8 cellular contexts compared by ENCODE assay signal in genomic region chr18:11981633-11982366, GRCh38. TPM values are rescaled to one million over a fixed set of nuclear protein-coding genes. Genes with fewer than 3 reads are reported as not detected.
DNase-seq lines count a peak whose midpoint lies in the region; ATAC-seq and TF ChIP-seq lines count a peak whose summit lies in the region.

No MANE protein-coding gene starts in this region.

- no peaks in the 10 kb centered on the region for H3K9me3 Mint-ChIP-seq in progenitor cell of endocrine pancreas (ENCODE audit: low read depth)

- no peaks in the 10 kb centered on the region for H3K27me3 ChIP-seq in cardiac muscle cell

- TF ChIP-seq CTCF in cardiac muscle cell (IDR thresholded peaks at IDR 0.05; ENCODE audit: low read depth, low read length) (no peak), progenitor cell of endocrine pancreas (IDR thresholded peaks at IDR 0.05; ENCODE audit: unreplicated experiment) (peak; percentile 14)

- peaks cover 27% of the 10 kb centered on the region for H3K4me1 Mint-ChIP-seq in progenitor cell of endocrine pancreas (ENCODE audit: low read depth)

- peak overlapping the region; percentile 84 for H3K4me3 Mint-ChIP-seq in progenitor cell of endocrine pancreas (ENCODE audit: low read depth)

- peak; percentile 24 for ATAC-seq in HG02588 (IDR thresholded peaks at IDR 0.05; ENCODE audit: unreplicated experiment)

- H3K27me3 Mint-ChIP-seq in progenitor cell of endocrine pancreas = no peaks in the 10 kb centered on the region

- H3K27ac Mint-ChIP-seq in progenitor cell of endocrine pancreas = peak overlapping the region; percentile 98

- H3K4me1 ChIP-seq in cardiac muscle cell (ENCODE audit: low read depth) = no peaks in the 10 kb centered on the region

- no peaks in the 10 kb centered on the region for H3K36me3 ChIP-seq in cardiac muscle cell

- peak overlapping the region; percentile 37 for H3K27ac ChIP-seq in cardiac muscle cell

- no peaks in the 10 kb centered on the region for H3K36me3 Mint-ChIP-seq in progenitor cell of endocrine pancreas (ENCODE audit: insufficient read depth)

- H3K9me3 ChIP-seq in cardiac muscle cell (ENCODE audit: low read depth) = no peaks in the 10 kb centered on the region

- H3K4me3 ChIP-seq in cardiac muscle cell = peak overlapping the region; percentile 85

- peak; percentile 75 for DNase-seq in DMS 273 (lab: John Stamatoyannopoulos, UW; ENCODE audit: unreplicated experiment)
- DNase-seq in DMS 273 treated with DMSO at 0.1 percent for 48 hours (lab: John Stamatoyannopoulos, UW) = no peak
- DNase-seq in NCI-H146 treated with DMSO at 0.1 percent for 48 hours (lab: John Stamatoyannopoulos, UW; ENCODE audit: unreplicated experiment) = peak; percentile 68
- DNase-seq in activated effector memory CD4-positive, alpha-beta T cell treated with Interleukin-2 at 50 U/mL for 16 hours = peak; percentile 7
- peak; percentile 34 to 58 for DNase-seq in cardiac muscle cell (ENCODE audit: low read depth in 1 of 2, low spot score in 1 of 2)
- DNase-seq in progenitor cell of endocrine pancreas (ENCODE audit: low spot score, unreplicated experiment) = peak; percentile 55
- DNase-seq in NCI-H2029 treated with DMSO at 0.1 percent for 48 hours (lab: John Stamatoyannopoulos, UW) = no peak

RNA-seq across cellular contexts. Expression of gene IMPA2, which starts 0.5 kb away (rescaled TPM):
- total RNA-seq in cardiac muscle cell (16.3 and 60.0 TPM in 2 replicates), progenitor cell of endocrine pancreas (53.4 and 58.8 TPM in 2 replicates)
- 23.9 and 28.3 TPM in 2 replicates for polyA plus RNA-seq in cardiac muscle cell

Comparison
In these comparisons a context has a peak if more than half of its experiments do, and no peak if none do; other contexts are left out.
1. DNase-seq: peak in DMS 273 (single experiment), NCI-H146 treated with DMSO at 0.1 percent for 48 hours (single experiment), activated effector memory CD4-positive, alpha-beta T cell treated with Interleukin-2 at 50 U/mL for 16 hours (single experiment), cardiac muscle cell (2 of 2) and progenitor cell of endocrine pancreas (single experiment); none in DMS 273 treated with DMSO at 0.1 percent for 48 hours (single experiment) and NCI-H2029 treated with DMSO at 0.1 percent for 48 hours (single experiment).